Comparison of ENCODE assay signal across 8 cellular contexts in the genomic region with DNA sequence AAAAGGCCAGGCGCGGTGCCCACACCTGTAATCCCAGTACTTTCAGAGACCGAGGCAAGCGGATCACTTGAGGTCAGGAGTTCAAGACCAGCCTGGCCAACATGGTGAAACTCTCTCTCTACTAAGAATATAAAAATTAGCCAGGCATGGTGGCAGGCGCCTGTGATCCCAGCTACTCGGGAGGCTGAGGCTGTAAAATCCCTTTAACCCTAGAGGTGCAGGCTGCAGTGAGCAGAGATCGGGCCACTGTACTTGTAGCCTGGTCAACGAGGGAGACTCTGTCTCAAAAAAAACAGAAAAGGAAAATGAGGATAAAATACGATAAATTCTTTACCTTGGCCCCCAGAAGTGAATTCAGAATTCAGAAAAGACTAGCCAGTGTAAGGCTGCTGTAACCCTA. TPM values are rescaled to one million over a fixed set of nuclear protein-coding genes. Genes with fewer than 3 reads are reported as not detected.
DNase-seq lines count a peak whose midpoint lies in the region; ATAC-seq, FAIRE-seq and TF ChIP-seq lines count a peak whose summit lies in the region.

No MANE protein-coding gene starts in this region.

- H3K27ac Mint-ChIP-seq in activated CD8-positive, alpha-beta memory T cell treated with anti-CD3 and anti-CD28 coated beads, Interleukin-2, amount 10 ng/mL, durations not matched to agents 7 days and 5 days: peak overlapping the region; percentile 86
- H3K27ac Mint-ChIP-seq in activated naive CD8-positive, alpha-beta T cell treated with anti-CD3 and anti-CD28 coated beads for 36 hours: peak overlapping the region; percentile 87

- no peak for FAIRE-seq in HepG2 (lab: Jason Lieb, UNC)

- H3K4me3 Mint-ChIP-seq in activated CD8-positive, alpha-beta memory T cell treated with anti-CD3 and anti-CD28 coated beads, Interleukin-2, amount 10 ng/mL, durations not matched to agents 7 days and 5 days: peak overlapping the region; percentile 91
- peak overlapping the region; percentile 86 for H3K4me3 Mint-ChIP-seq in activated naive CD8-positive, alpha-beta T cell treated with anti-CD3 and anti-CD28 coated beads for 36 hours

- H3K4me2 ChIP-seq in HepG2 (ENCODE audit: low read depth, low read length): peak overlapping the region; percentile 75

- H3K4me3 ChIP-seq in HepG2 (replicated peaks in 1 of 3; ENCODE audit: insufficient read depth in 1 of 3, low read depth in 2 of 3, low read length in 3 of 3) (peak overlapping the region; percentile 72 to 91 (median 85)), thoracic aorta (peak overlapping the region; percentile 94)

- peaks cover 16% of the 10 kb centered on the region for H3K4me1 ChIP-seq in HepG2 (ENCODE audit: insufficient read depth, low read length)
- peaks cover 11 to 16% of the 10 kb centered on the region in 2 donors for H3K4me1 ChIP-seq in thoracic aorta (ENCODE audit: control insufficient read depth in 1 of 2, low read depth in 2 of 2)

- H4K20me1 ChIP-seq in HepG2 (ENCODE audit: insufficient read depth, low read length): no peaks in the 10 kb centered on the region

- TF ChIP-seq POLR2A in HepG2 (IDR thresholded peaks at IDR 0.05; ENCODE audit: insufficient read depth in 1 of 2, low read depth in 2 of 2, low read length in 2 of 2): no peak

- CTCF ChIA-PET in activated CD8-positive, alpha-beta memory T cell treated with anti-CD3 and anti-CD28 coated beads, Interleukin-2, amount 10 ng/mL, durations not matched to agents 7 days and 5 days (lab: Charles Lee): no interaction called here
- CTCF ChIA-PET in HepG2 (lab: Yijun Ruan, JAX; ENCODE audit: low intra/inter-chr PET ratio, low total read pairs): no interaction called here

- ATAC-seq in activated CD8-positive, alpha-beta memory T cell treated with anti-CD3 and anti-CD28 coated beads, Interleukin-2, amount 10 ng/mL, durations not matched to agents 7 days and 5 days: no peak
- no peak for ATAC-seq in HepG2
- no peak for ATAC-seq in thoracic aorta (ENCODE audit: insufficient number of reproducible peaks, low FRiP score, low read depth)

- no peaks in the 10 kb centered on the region for H3K27me3 Mint-ChIP-seq in activated CD8-positive, alpha-beta memory T cell treated with anti-CD3 and anti-CD28 coated beads, Interleukin-2, amount 10 ng/mL, durations not matched to agents 7 days and 5 days
- no peaks in the 10 kb centered on the region for H3K27me3 Mint-ChIP-seq in activated naive CD8-positive, alpha-beta T cell treated with anti-CD3 and anti-CD28 coated beads for 36 hours

- peaks cover 13% of the 10 kb centered on the region for H3K4me1 Mint-ChIP-seq in activated CD8-positive, alpha-beta memory T cell treated with anti-CD3 and anti-CD28 coated beads, Interleukin-2, amount 10 ng/mL, durations not matched to agents 7 days and 5 days
- H3K4me1 Mint-ChIP-seq in activated naive CD8-positive, alpha-beta T cell treated with anti-CD3 and anti-CD28 coated beads for 36 hours: peaks cover 18% of the 10 kb centered on the region

- TF ChIP-seq EP300 in HepG2 (IDR thresholded peaks at IDR 0.05; ENCODE audit: low read depth in 2 of 2, low read length in 2 of 2) (no peak), HepG2 (CRISPR knock-in tag; IDR thresholded peaks at IDR 0.05; ENCODE audit: borderline replicate concordance) (no peak)

- intact Hi-C loops in HepG2 (cut with micrococcal nuclease; ENCODE audit: unreplicated experiment): no loop called here

- no peak for DNase-seq in activated CD8-positive, alpha-beta memory T cell treated with anti-CD3 and anti-CD28 coated beads, Interleukin-2, amount 10 ng/mL, durations not matched to agents 7 days and 5 days
- DNase-seq in activated CD8-positive, alpha-beta memory T cell treated with anti-CD3 and anti-CD28 coated beads, Interleukin-2, amount 50 U/mL, for 48 hours: no peak
- DNase-seq in activated naive CD8-positive, alpha-beta T cell treated with anti-CD3 and anti-CD28 coated beads for 36 hours: no peak
- DNase-seq in HepG2 (ENCODE audit: low spot score): no peak
- DNase-seq in thoracic aorta (ENCODE audit: low spot score): no peak
- DNase-seq in ureter (ENCODE audit: low spot score): no peak
- DNase-seq in HCEC 1CT: no peak
- no peak for DNase-seq in NCI-H345 treated with DMSO at 0.1 percent for 48 hours (lab: John Stamatoyannopoulos, UW; ENCODE audit: unreplicated experiment)

- no peaks in the 10 kb centered on the region for H3K36me3 ChIP-seq in HepG2 (replicated peaks in 1 of 2; ENCODE audit: control insufficient read depth in 1 of 2, insufficient read depth in 2 of 2, low read length in 2 of 2)
- H3K36me3 ChIP-seq in thoracic aorta: no peaks in the 10 kb centered on the region

- H3K9ac ChIP-seq in HepG2 (ENCODE audit: insufficient read depth, low read depth, low read length): peak overlapping the region; percentile 86

- in situ Hi-C loops in HepG2 (cut with HindIII; ENCODE audit: extremely low pct_ligation_motif_present, low pct_unique_long_range_greater_than_20kb): no loop called here

- no peak overlapping the region for H2AFZ ChIP-seq in HepG2 (ENCODE audit: low read length)

- H3K9me3 ChIP-seq in HepG2 (ENCODE audit: low read length): no peaks in the 10 kb centered on the region
- H3K9me3 ChIP-seq in thoracic aorta: no peaks in the 10 kb centered on the region

- H3K27ac ChIP-seq in HepG2 (ENCODE audit: extremely low read length, insufficient read depth, low read length): peak overlapping the region; percentile 92
- peak overlapping the region; percentile 96 to 98 for H3K27ac ChIP-seq in thoracic aorta

- POLR2A ChIA-PET in HepG2 (lab: Yijun Ruan, JAX): no interaction called here

- TF ChIP-seq CTCF in HepG2 (CRISPR knock-in tag; IDR thresholded peaks at IDR 0.05) (no peak), thoracic aorta (IDR thresholded peaks at IDR 0.05) (no peak)

- peaks cover 6% of the 10 kb centered on the region for H3K36me3 Mint-ChIP-seq in activated CD8-positive, alpha-beta memory T cell treated with anti-CD3 and anti-CD28 coated beads, Interleukin-2, amount 10 ng/mL, durations not matched to agents 7 days and 5 days
- H3K36me3 Mint-ChIP-seq in activated naive CD8-positive, alpha-beta T cell treated with anti-CD3 and anti-CD28 coated beads for 36 hours: peaks cover 4% of the 10 kb centered on the region

- no peak for TF ChIP-seq RAD21 in HepG2 (CRISPR knock-in tag; IDR thresholded peaks at IDR 0.05)

- H3K27me3 ChIP-seq in HepG2 (ENCODE audit: control insufficient read depth in 1 of 2, insufficient read depth in 2 of 2, low read length in 2 of 2) (no peaks in the 10 kb centered on the region; a peak in 1 of 5 replicates), thoracic aorta (replicated peaks; ENCODE audit: insufficient read depth) (no peaks in the 10 kb centered on the region)

- WGBS in HepG2 (ENCODE audit: low lambda C conversion rate): 51% methylated on average over 9 of the region's 9 CpGs

- peaks cover 14% of the 10 kb centered on the region for H3K79me2 ChIP-seq in HepG2 (ENCODE audit: insufficient read depth, low read length)

- no peaks in the 10 kb centered on the region for H3K9me3 Mint-ChIP-seq in activated CD8-positive, alpha-beta memory T cell treated with anti-CD3 and anti-CD28 coated beads, Interleukin-2, amount 10 ng/mL, durations not matched to agents 7 days and 5 days (ENCODE audit: low read depth)
- no peaks in the 10 kb centered on the region for H3K9me3 Mint-ChIP-seq in activated naive CD8-positive, alpha-beta T cell treated with anti-CD3 and anti-CD28 coated beads for 36 hours

- BruUV-seq in HepG2 (replicated peaks; lab: Mats Ljungman, UMichigan): no TSS peak

RNA-seq across cellular contexts. Expression of a gene that starts 1.6 kb away (rescaled TPM):
- 10 to 100 TPM; 23.6 to 32.7 TPM for total RNA-seq in activated CD8-positive, alpha-beta memory T cell treated with anti-CD3 and anti-CD28 coated beads, Interleukin-2, amount 10 ng/mL, durations not matched to agents 7 days and 5 days
- 10 to 100 TPM; 14.6 to 15.7 TPM for total RNA-seq in activated naive CD8-positive, alpha-beta T cell treated with anti-CD3 and anti-CD28 coated beads for 36 hours
- total RNA-seq in HepG2 (2016; rRNA removed; fragmentation: Illumina TruSeq; extraction: Trizol): 13.9 and 29.9 TPM in 2 replicates
- 12.1 and 12.6 TPM in 2 replicates for total RNA-seq in HepG2 (2016; cell fraction: cytosol; rRNA removed; fragmentation: Illumina TruSeq; extraction: Trizol; ENCODE audit: low read depth)
- total RNA-seq in HepG2 (2016; cell fraction: insoluble cytoplasmic fraction; rRNA removed; fragmentation: Illumina TruSeq; extraction: Trizol): 18.2 and 31.9 TPM in 2 replicates
- 17.4 and 19.9 TPM in 2 replicates for total RNA-seq in HepG2 (2016; cell fraction: membrane; rRNA removed; fragmentation: Illumina TruSeq; extraction: Trizol)
- total RNA-seq in HepG2 (2016; cell fraction: nucleus; rRNA removed; fragmentation: Illumina TruSeq; extraction: Trizol): 43.0 and 47.6 TPM in 2 replicates
- 45.4 and 46.3 TPM in 2 replicates for polyA plus RNA-seq in HepG2 (2011; rRNA removed)
- polyA plus RNA-seq in HepG2 (2011; cell fraction: cytosol; rRNA removed): 8.9 and 18.9 TPM in 2 replicates
- 109 and 139 TPM in 2 replicates for polyA plus RNA-seq in HepG2 (2011; cell fraction: nucleus; rRNA removed)
- 15.9 and 21.7 TPM in 2 replicates for polyA plus RNA-seq in HepG2 (2012)
- polyA plus RNA-seq in HepG2 (2016; cell fraction: cytosol; fragmentation: Illumina TruSeq; extraction: Trizol; ENCODE audit: low read depth): 10.5 and 13.5 TPM in 2 replicates
- 14.7 and 18.5 TPM in 2 replicates for polyA plus RNA-seq in HepG2 (2016; cell fraction: insoluble cytoplasmic fraction; fragmentation: Illumina TruSeq; extraction: Trizol; ENCODE audit: low read depth)
- polyA plus RNA-seq in HepG2 (2016; cell fraction: membrane; fragmentation: Illumina TruSeq; extraction: Trizol; ENCODE audit: low read depth): 14.4 and 16.8 TPM in 2 replicates
- polyA plus RNA-seq in HepG2 (2016; cell fraction: nucleus; fragmentation: Illumina TruSeq; extraction: Trizol; ENCODE audit: insufficient read depth, low read depth): 104 and 105 TPM in 2 replicates
- 4.7 and 5.8 TPM in 2 replicates for polyA minus RNA-seq in HepG2 (2011; rRNA and poly(A)+ RNA removed; ENCODE audit: low replicate concordance)
- 3.8 and 6.8 TPM in 2 replicates for polyA minus RNA-seq in HepG2 (2011; cell fraction: cytosol; rRNA and poly(A)+ RNA removed)
- polyA minus RNA-seq in HepG2 (2011; cell fraction: nucleus; rRNA and poly(A)+ RNA removed): 23.4 and 29.6 TPM in 2 replicates
- total RNA-seq in thoracic aorta: 10 to 100 TPM; 51.4 to 79.9 TPM
- 84.5 TPM for total RNA-seq in ureter

RNA-seq across cellular contexts. Expression of a gene that starts 13.3 kb away (rescaled TPM):
- total RNA-seq in activated CD8-positive, alpha-beta memory T cell treated with anti-CD3 and anti-CD28 coated beads, Interleukin-2, amount 10 ng/mL, durations not matched to agents 7 days and 5 days: under 1 TPM; 0.53 to 0.75 TPM
- total RNA-seq in activated naive CD8-positive, alpha-beta T cell treated with anti-CD3 and anti-CD28 coated beads for 36 hours: under 1 TPM; 0.23 to 0.58 TPM
- total RNA-seq in HepG2 (2016; rRNA removed; fragmentation: Illumina TruSeq; extraction: Trizol) (2.5 and 3.3 TPM in 2 replicates), thoracic aorta (1 to 10 TPM in 1 of 2 donors, under 1 TPM in 1; 0.42 to 1.5 TPM), ureter (1.2 TPM)
- 0.35 and 0.71 TPM in 2 replicates for total RNA-seq in HepG2 (2016; cell fraction: cytosol; rRNA removed; fragmentation: Illumina TruSeq; extraction: Trizol; ENCODE audit: low read depth)
- 2.5 and 2.7 TPM in 2 replicates for total RNA-seq in HepG2 (2016; cell fraction: insoluble cytoplasmic fraction; rRNA removed; fragmentation: Illumina TruSeq; extraction: Trizol)
- 1.2 and 1.7 TPM in 2 replicates for total RNA-seq in HepG2 (2016; cell fraction: membrane; rRNA removed; fragmentation: Illumina TruSeq; extraction: Trizol)
- total RNA-seq in HepG2 (2016; cell fraction: nucleus; rRNA removed; fragmentation: Illumina TruSeq; extraction: Trizol): 1.7 and 3.3 TPM in 2 replicates
- polyA plus RNA-seq in HepG2 (2011; rRNA removed): 1.1 and 1.5 TPM in 2 replicates
- 0.54 and 1.0 TPM in 2 replicates for polyA plus RNA-seq in HepG2 (2011; cell fraction: cytosol; rRNA removed)
- 0.63 and 1.3 TPM in 2 replicates for polyA plus RNA-seq in HepG2 (2011; cell fraction: nucleus; rRNA removed)
- polyA plus RNA-seq in HepG2 (2012): 1.1 and 1.2 TPM in 2 replicates
- polyA plus RNA-seq in HepG2 (2016; cell fraction: cytosol; fragmentation: Illumina TruSeq; extraction: Trizol; ENCODE audit: low read depth): 0.41 and 0.62 TPM in 2 replicates
- 2.8 and 2.9 TPM in 2 replicates for polyA plus RNA-seq in HepG2 (2016; cell fraction: insoluble cytoplasmic fraction; fragmentation: Illumina TruSeq; extraction: Trizol; ENCODE audit: low read depth)
- polyA plus RNA-seq in HepG2 (2016; cell fraction: membrane; fragmentation: Illumina TruSeq; extraction: Trizol; ENCODE audit: low read depth): 0.46 and 0.74 TPM in 2 replicates
- 3.3 and 3.5 TPM in 2 replicates for polyA plus RNA-seq in HepG2 (2016; cell fraction: nucleus; fragmentation: Illumina TruSeq; extraction: Trizol; ENCODE audit: insufficient read depth, low read depth)
- 0.10 and 0.16 TPM in 2 replicates for polyA minus RNA-seq in HepG2 (2011; rRNA and poly(A)+ RNA removed; ENCODE audit: low replicate concordance)
- 0.40 and 0.70 TPM in 2 replicates for polyA minus RNA-seq in HepG2 (2011; cell fraction: cytosol; rRNA and poly(A)+ RNA removed)
- polyA minus RNA-seq in HepG2 (2011; cell fraction: nucleus; rRNA and poly(A)+ RNA removed): 1.8 and 3.1 TPM in 2 replicates
